Comparison of ENCODE assay signal across 5 cellular contexts in genomic region chr7:2269054-2269453, GRCh38. TPM values are rescaled to one million over a fixed set of nuclear protein-coding genes. Genes with fewer than 3 reads are reported as not detected.
A peak's percentile ranks its signal among the peaks of the same experiment; 100 is the strongest.
DNase-seq lines count a peak whose midpoint lies in the region; ATAC-seq, FAIRE-seq and TF ChIP-seq lines count a peak whose summit lies in the region.
"Not testable (repeated sequence)": the region's sequence is repeated elsewhere in the genome, so short reads cannot be mapped to it uniquely, and the experiment has no call there.

No MANE protein-coding gene starts in this region.

- not testable (repeated sequence) for TF ChIP-seq EP300 in GM12878 (IDR thresholded peaks at IDR 0.05; ENCODE audit: borderline replicate concordance in 1 of 2, control insufficient read depth in 1 of 2, low read depth in 2 of 2, low read length in 2 of 2); HepG2 (IDR thresholded peaks at IDR 0.05; ENCODE audit: low read depth in 2 of 2, low read length in 2 of 2); HepG2 (CRISPR knock-in tag; IDR thresholded peaks at IDR 0.05; ENCODE audit: borderline replicate concordance)

- H3K4me3 Mint-ChIP-seq in osteocyte (ENCODE audit: unreplicated experiment), result not testable (repeated sequence)

- peaks cover 21% of the 10 kb centered on the region for H3K4me1 Mint-ChIP-seq in osteocyte (ENCODE audit: unreplicated experiment)

- not testable (repeated sequence) for H3K9me3 Mint-ChIP-seq in osteocyte (ENCODE audit: unreplicated experiment)

- not testable (repeated sequence) for H2AFZ ChIP-seq in HCT116 (ENCODE audit: low read depth, low read length, poor library complexity, severe bottlenecking); GM12878 (ENCODE audit: control insufficient read depth, low read depth, low read length); HepG2 (ENCODE audit: low read length)

- BruUV-seq in HCT116 (replicated peaks; lab: Mats Ljungman, UMichigan) (TSS peak; percentile 42), GM12878 (replicated peaks; lab: Mats Ljungman, UMichigan) (TSS peak; percentile 71)
- not testable (repeated sequence) for BruUV-seq in HepG2 (replicated peaks; lab: Mats Ljungman, UMichigan)

- peaks cover 15% of the 10 kb centered on the region for H3K36me3 Mint-ChIP-seq in osteocyte (ENCODE audit: unreplicated experiment)

- intact Hi-C loops in HCT116 (cut with micrococcal nuclease); GM12878 (cut with micrococcal nuclease; ENCODE audit: unreplicated experiment): not testable (repeated sequence)
- intact Hi-C loops in HepG2 (cut with micrococcal nuclease; ENCODE audit: unreplicated experiment), result loop anchor here (1.0 kb wide), 1 partner anchor 45 kb away; the partner anchor contains the start of gene SNX8

- not testable (repeated sequence) for H3K9ac ChIP-seq in HCT116 (ENCODE audit: low read length); GM12878 (ENCODE audit: control insufficient read depth, insufficient read depth, low read length); HepG2 (ENCODE audit: insufficient read depth, low read depth, low read length)

- not testable (repeated sequence) for TF ChIP-seq POLR2A in HCT116 (IDR thresholded peaks at IDR 0.05; ENCODE audit: borderline replicate concordance, extremely low read depth, insufficient read depth, insufficient read length); GM12878 (IDR thresholded peaks at IDR 0.05; ENCODE audit: low read depth, low read length); HepG2 (IDR thresholded peaks at IDR 0.05; ENCODE audit: insufficient read depth in 1 of 2, low read depth in 2 of 2, low read length in 2 of 2)

- not testable (repeated sequence) for H3K36me3 ChIP-seq in HCT116 (ENCODE audit: control insufficient read depth in 1 of 2, insufficient read depth in 2 of 2, low read length in 2 of 2); RWPE2 (ENCODE audit: low read depth)
- H3K36me3 ChIP-seq in GM12878 (ENCODE audit: control insufficient read depth in 2 of 2, insufficient read depth in 2 of 2, low read length in 1 of 2), result peaks cover 9 to 21% of the 10 kb centered on the region in 2 experiments; a peak in 3 of 4 replicates
- peaks cover 8 to 18% of the 10 kb centered on the region in 2 experiments; a peak in 3 of 5 replicates for H3K36me3 ChIP-seq in HepG2 (replicated peaks in 1 of 2; ENCODE audit: control insufficient read depth in 1 of 2, insufficient read depth in 2 of 2, low read length in 2 of 2)

- not testable (repeated sequence) for H3K79me2 ChIP-seq in HCT116 (ENCODE audit: insufficient read depth, low read length); GM12878 (ENCODE audit: control insufficient read depth, insufficient read depth, low read length); HepG2 (ENCODE audit: insufficient read depth, low read length)

- not testable (repeated sequence) for H3K9me2 ChIP-seq in HCT116 (ENCODE audit: insufficient read depth)

- H3K27me3 Mint-ChIP-seq in osteocyte (ENCODE audit: unreplicated experiment), result not testable (repeated sequence)

- CTCF ChIA-PET in HCT116 (lab: Charles Lee); GM12878 (lab: Yijun Ruan, JAX); HepG2 (lab: Yijun Ruan, JAX; ENCODE audit: low intra/inter-chr PET ratio, low total read pairs): not testable (repeated sequence)

- H3K27ac Mint-ChIP-seq in osteocyte (ENCODE audit: unreplicated experiment), result peak overlapping the region; percentile 59

- 100% methylated on average over 2 of the region's 8 CpGs for WGBS in GM12878 (ENCODE audit: insufficient coverage, insufficient replicate concordance, low lambda C conversion rate, missing lambda C conversion rate)
- 0% methylated on average over 1 of the region's 8 CpGs for WGBS in HepG2 (ENCODE audit: low lambda C conversion rate)

- ATAC-seq in HCT116; RWPE2 (ENCODE audit: low read depth); GM12878: not testable (repeated sequence)
- ATAC-seq in HepG2, result peak; percentile 30; the same call in 2 of the 3 replicates

- H4K20me1 ChIP-seq in HCT116 (ENCODE audit: insufficient read depth); GM12878 (ENCODE audit: control insufficient read depth, insufficient read depth); HepG2 (ENCODE audit: insufficient read depth, low read length): not testable (repeated sequence)

- POLR2A ChIA-PET in HCT116 (lab: Charles Lee); GM12878 (lab: Charles Lee): not testable (repeated sequence)
- POLR2A ChIA-PET in HepG2 (lab: Yijun Ruan, JAX), result interaction anchor here (1.5 to 2.1 kb wide), 2 partner anchors 27 to 85 kb away, joined by 5 to 6 read pairs; partner anchors contain the start of genes EIF3B, MRM2 and NUDT1

- H3K9me3 ChIP-seq in HCT116 (ENCODE audit: control insufficient read depth in 1 of 2, insufficient read depth in 1 of 2, low read depth in 1 of 2, low read length in 2 of 2); RWPE2 (ENCODE audit: severe bottlenecking); GM12878 (replicated peaks; ENCODE audit: control insufficient read depth, insufficient read depth, low read length); HepG2 (ENCODE audit: low read length): not testable (repeated sequence)

- not testable (repeated sequence) for H3K4me3 ChIP-seq in HCT116 (replicated peaks in 1 of 2; ENCODE audit: low read depth in 1 of 2, low read length in 2 of 2); RWPE2 (ENCODE audit: severe bottlenecking); GM12878; HepG2 (replicated peaks in 1 of 3; ENCODE audit: insufficient read depth in 1 of 3, low read depth in 2 of 3, low read length in 3 of 3)

- in situ Hi-C loops in GM12878 (cut with MboI); HepG2 (cut with HindIII; ENCODE audit: extremely low pct_ligation_motif_present, low pct_unique_long_range_greater_than_20kb): not testable (repeated sequence)

- not testable (repeated sequence) for H3K4me2 ChIP-seq in HCT116 (ENCODE audit: low read length); GM12878 (ENCODE audit: control insufficient read depth, insufficient read depth); HepG2 (ENCODE audit: low read depth, low read length)

- FAIRE-seq in GM12878 (lab: Jason Lieb, UNC); HepG2 (lab: Jason Lieb, UNC): not testable (repeated sequence)

- RAD21 ChIA-PET in HCT116 (lab: Charles Lee; ENCODE audit: low non-redundant PET in 1 of 2, low total read pairs in 2 of 2, uncharacterized antibody in 2 of 2, unreplicated experiment in 2 of 2); GM12878 (lab: Charles Lee; ENCODE audit: unreplicated experiment): not testable (repeated sequence)

- H3K27ac ChIP-seq in HCT116 (ENCODE audit: low read depth, low read length); GM12878 (ENCODE audit: control insufficient read depth, insufficient read depth); HepG2 (ENCODE audit: extremely low read length, insufficient read depth, low read length): not testable (repeated sequence)
- peak overlapping the region; percentile 35 for H3K27ac ChIP-seq in RWPE2 (ENCODE audit: poor library complexity, severe bottlenecking)

- H3K4me1 ChIP-seq in HCT116 (ENCODE audit: control insufficient read depth in 1 of 2, insufficient read depth in 2 of 2, low read length in 2 of 2); GM12878 (ENCODE audit: control insufficient read depth, insufficient read depth, low read length): not testable (repeated sequence)
- H3K4me1 ChIP-seq in RWPE2 (ENCODE audit: insufficient read depth, poor library complexity, severe bottlenecking) (peaks cover 14% of the 10 kb centered on the region), HepG2 (ENCODE audit: insufficient read depth, low read length) (peaks cover 43% of the 10 kb centered on the region)

- SMC1A ChIA-PET in GM12878 (lab: Charles Lee; ENCODE audit: uncharacterized antibody, unreplicated experiment), result not testable (repeated sequence)

- DNase-seq in HCT116 (ENCODE audit: low read depth, low spot score); RWPE2 (ENCODE audit: low spot score); GM12878 (ENCODE audit: low read depth, low spot score); HepG2 (ENCODE audit: low spot score); osteocyte (ENCODE audit: extremely low spot score, unreplicated experiment): not testable (repeated sequence)

- TF ChIP-seq CTCF in HCT116 (IDR thresholded peaks at IDR 0.05 in 2 of 3, conservative IDR thresholded peaks at IDR 0.05 in 1 of 3; ENCODE audit: borderline replicate concordance in 1 of 3, insufficient read depth in 1 of 3, low read depth in 2 of 3, low read length in 2 of 3); RWPE2 (IDR thresholded peaks at IDR 0.05; ENCODE audit: poor library complexity, severe bottlenecking); GM12878 (IDR thresholded peaks at IDR 0.05 in 2 of 3, conservative IDR thresholded peaks at IDR 0.05 in 1 of 3; ENCODE audit: control insufficient read depth in 2 of 3, extremely low read depth in 1 of 3, insufficient read depth in 1 of 3, low read depth in 3 of 3, low read length in 3 of 3); HepG2 (CRISPR knock-in tag; IDR thresholded peaks at IDR 0.05); osteocyte (IDR thresholded peaks at IDR 0.05): not testable (repeated sequence)

- not testable (repeated sequence) for H3K27me3 ChIP-seq in HCT116 (ENCODE audit: insufficient read depth, low read length); RWPE2 (ENCODE audit: insufficient read depth, poor library complexity, severe bottlenecking); GM12878 (replicated peaks in 1 of 2; ENCODE audit: control insufficient read depth in 2 of 2, insufficient read depth in 2 of 2, low read length in 1 of 2); HepG2 (ENCODE audit: control insufficient read depth in 1 of 2, insufficient read depth in 2 of 2, low read length in 2 of 2)

- TF ChIP-seq RAD21 in HCT116 (IDR thresholded peaks at IDR 0.05; ENCODE audit: low read depth); GM12878 (IDR thresholded peaks at IDR 0.05; ENCODE audit: insufficient read depth, low read depth, low read length); HepG2 (CRISPR knock-in tag; IDR thresholded peaks at IDR 0.05): not testable (repeated sequence)

RNA-seq across cellular contexts. Expression of gene NUDT1, which starts 27.0 kb away (rescaled TPM):
- total RNA-seq in HCT116 (2021; ENCODE audit: unreplicated experiment), result 47.4 TPM
- 37.0 and 50.4 TPM in 2 replicates for polyA plus RNA-seq in HCT116 (2012)
- total RNA-seq in GM12878 (2013; cell fraction: nucleolus; rRNA removed), result 4.4 and 5.3 TPM in 2 replicates
- total RNA-seq in GM12878 (2014; rRNA removed), result 71.4 and 81.6 TPM in 2 replicates
- total RNA-seq in GM12878 (2014; rRNA removed; fragmentation: Illumina TruSeq; extraction: Trizol), result 56.4 and 58.1 TPM in 2 replicates
- 62.1 TPM in 2 replicates for total RNA-seq in GM12878 (2021)
- 44.4 TPM for polyA plus RNA-seq in GM12878 (2011; ENCODE audit: low read depth)
- polyA plus RNA-seq in GM12878 (2011; rRNA removed), result 24.1 and 40.2 TPM in 2 replicates
- polyA plus RNA-seq in GM12878 (2011; cell fraction: cytosol; rRNA removed), result 61.4 and 74.1 TPM in 2 replicates
- polyA plus RNA-seq in GM12878 (2011; cell fraction: nucleus; rRNA removed), result 36.5 and 38.9 TPM in 2 replicates
- polyA plus RNA-seq in GM12878 (2012), result 51.4 and 59.5 TPM in 2 replicates
- 7.7 and 36.7 TPM in 2 replicates for polyA plus RNA-seq in GM12878 (2014; fragmentation: Illumina TruSeq; extraction: Trizol)
- polyA plus RNA-seq in GM12878 (2014; fragmentation: Nextera tagmentation; extraction: Ambion mirVana), result 10 to 100 TPM in 1 of 2 experiments, 1 to 10 TPM in 1; 7.7 to 23.3 TPM
- polyA plus RNA-seq in GM12878 (2014; rRNA removed), result 77.5 and 87.5 TPM in 2 replicates
- 100 to 1,000 TPM; 115 to 122 TPM for polyA plus RNA-seq in GM12878 (2016; fragmentation: Nextera tagmentation; extraction: Ambion mirVana)
- 18.9 and 42.0 TPM in 2 replicates for polyA minus RNA-seq in GM12878 (2011; rRNA and poly(A)+ RNA removed)
- polyA minus RNA-seq in GM12878 (2011; cell fraction: cytosol; rRNA and poly(A)+ RNA removed), result 14.9 and 15.0 TPM in 2 replicates
- polyA minus RNA-seq in GM12878 (2011; cell fraction: nucleus; rRNA and poly(A)+ RNA removed), result 7.5 and 9.6 TPM in 2 replicates
- total RNA-seq in HepG2 (2016; rRNA removed; fragmentation: Illumina TruSeq; extraction: Trizol), result 26.8 and 32.7 TPM in 2 replicates
- total RNA-seq in HepG2 (2016; cell fraction: cytosol; rRNA removed; fragmentation: Illumina TruSeq; extraction: Trizol; ENCODE audit: low read depth), result 11.4 TPM in 2 replicates
- 26.2 and 40.5 TPM in 2 replicates for total RNA-seq in HepG2 (2016; cell fraction: insoluble cytoplasmic fraction; rRNA removed; fragmentation: Illumina TruSeq; extraction: Trizol)
- total RNA-seq in HepG2 (2016; cell fraction: membrane; rRNA removed; fragmentation: Illumina TruSeq; extraction: Trizol), result 14.4 and 18.7 TPM in 2 replicates
- total RNA-seq in HepG2 (2016; cell fraction: nucleus; rRNA removed; fragmentation: Illumina TruSeq; extraction: Trizol), result 9.7 and 11.3 TPM in 2 replicates
- 6.4 and 9.1 TPM in 2 replicates for polyA plus RNA-seq in HepG2 (2011; rRNA removed)
- 8.6 and 15.0 TPM in 2 replicates for polyA plus RNA-seq in HepG2 (2011; cell fraction: cytosol; rRNA removed)
- 7.0 and 14.0 TPM in 2 replicates for polyA plus RNA-seq in HepG2 (2011; cell fraction: nucleus; rRNA removed)
- polyA plus RNA-seq in HepG2 (2012), result 9.3 and 12.3 TPM in 2 replicates
- 11.6 and 16.1 TPM in 2 replicates for polyA plus RNA-seq in HepG2 (2016; cell fraction: cytosol; fragmentation: Illumina TruSeq; extraction: Trizol; ENCODE audit: low read depth)
- 33.4 and 44.1 TPM in 2 replicates for polyA plus RNA-seq in HepG2 (2016; cell fraction: insoluble cytoplasmic fraction; fragmentation: Illumina TruSeq; extraction: Trizol; ENCODE audit: low read depth)
- 15.0 and 16.2 TPM in 2 replicates for polyA plus RNA-seq in HepG2 (2016; cell fraction: membrane; fragmentation: Illumina TruSeq; extraction: Trizol; ENCODE audit: low read depth)
- polyA plus RNA-seq in HepG2 (2016; cell fraction: nucleus; fragmentation: Illumina TruSeq; extraction: Trizol; ENCODE audit: insufficient read depth, low read depth), result 21.7 and 21.8 TPM in 2 replicates
- polyA minus RNA-seq in HepG2 (2011; rRNA and poly(A)+ RNA removed; ENCODE audit: low replicate concordance), result 10.9 and 35.3 TPM in 2 replicates
- polyA minus RNA-seq in HepG2 (2011; cell fraction: cytosol; rRNA and poly(A)+ RNA removed), result 3.8 and 4.1 TPM in 2 replicates
- polyA minus RNA-seq in HepG2 (2011; cell fraction: nucleus; rRNA and poly(A)+ RNA removed), result 1.2 and 1.3 TPM in 2 replicates
- total RNA-seq in osteocyte, result 12.8 and 14.8 TPM in 2 replicates

RNA-seq across cellular contexts. Expression of gene MRM2, which starts 27.0 kb away (rescaled TPM):
- total RNA-seq in HCT116 (2021; ENCODE audit: unreplicated experiment) (34.7 TPM), GM12878 (2014; rRNA removed) (57.1 and 61.7 TPM in 2 replicates), GM12878 (2014; rRNA removed; fragmentation: Illumina TruSeq; extraction: Trizol) (54.8 and 60.1 TPM in 2 replicates), GM12878 (2021) (61.2 and 62.9 TPM in 2 replicates), HepG2 (2016; rRNA removed; fragmentation: Illumina TruSeq; extraction: Trizol) (34.2 and 42.6 TPM in 2 replicates), osteocyte (18.9 and 21.6 TPM in 2 replicates)
- polyA plus RNA-seq in HCT116 (2012), result 15.3 and 22.7 TPM in 2 replicates
- 17.7 and 17.9 TPM in 2 replicates for total RNA-seq in GM12878 (2013; cell fraction: nucleolus; rRNA removed)
- polyA plus RNA-seq in GM12878 (2011; ENCODE audit: low read depth), result 25.8 TPM
- polyA plus RNA-seq in GM12878 (2011; rRNA removed) (34.8 and 43.2 TPM in 2 replicates), GM12878 (2014; fragmentation: Illumina TruSeq; extraction: Trizol) (75.6 and 79.8 TPM in 2 replicates), GM12878 (2014; fragmentation: Nextera tagmentation; extraction: Ambion mirVana) (10 to 100 TPM; 91.4 to 92.9 TPM), GM12878 (2014; rRNA removed) (58.9 and 59.2 TPM in 2 replicates), GM12878 (2016; fragmentation: Nextera tagmentation; extraction: Ambion mirVana) (100 to 1,000 TPM; 125 to 128 TPM), HepG2 (2011; rRNA removed) (13.2 and 15.8 TPM in 2 replicates)
- polyA plus RNA-seq in GM12878 (2011; cell fraction: cytosol; rRNA removed), result 36.7 and 39.9 TPM in 2 replicates
- polyA plus RNA-seq in GM12878 (2011; cell fraction: nucleus; rRNA removed), result 16.7 and 20.8 TPM in 2 replicates
- 37.1 and 37.7 TPM in 2 replicates for polyA plus RNA-seq in GM12878 (2012)
- 29.7 and 30.7 TPM in 2 replicates for polyA minus RNA-seq in GM12878 (2011; rRNA and poly(A)+ RNA removed)
- polyA minus RNA-seq in GM12878 (2011; cell fraction: cytosol; rRNA and poly(A)+ RNA removed), result 10.8 and 13.8 TPM in 2 replicates
- polyA minus RNA-seq in GM12878 (2011; cell fraction: nucleus; rRNA and poly(A)+ RNA removed), result 9.9 and 13.7 TPM in 2 replicates
- 13.1 and 15.3 TPM in 2 replicates for total RNA-seq in HepG2 (2016; cell fraction: cytosol; rRNA removed; fragmentation: Illumina TruSeq; extraction: Trizol; ENCODE audit: low read depth)
- 32.0 and 45.6 TPM in 2 replicates for total RNA-seq in HepG2 (2016; cell fraction: insoluble cytoplasmic fraction; rRNA removed; fragmentation: Illumina TruSeq; extraction: Trizol)
- total RNA-seq in HepG2 (2016; cell fraction: membrane; rRNA removed; fragmentation: Illumina TruSeq; extraction: Trizol), result 31.1 and 33.3 TPM in 2 replicates
- 15.3 and 15.4 TPM in 2 replicates for total RNA-seq in HepG2 (2016; cell fraction: nucleus; rRNA removed; fragmentation: Illumina TruSeq; extraction: Trizol)
- 11.1 and 11.7 TPM in 2 replicates for polyA plus RNA-seq in HepG2 (2011; cell fraction: cytosol; rRNA removed)
- 5.3 and 6.1 TPM in 2 replicates for polyA plus RNA-seq in HepG2 (2011; cell fraction: nucleus; rRNA removed)
- polyA plus RNA-seq in HepG2 (2012), result 13.3 and 14.1 TPM in 2 replicates
- 12.8 and 16.1 TPM in 2 replicates for polyA plus RNA-seq in HepG2 (2016; cell fraction: cytosol; fragmentation: Illumina TruSeq; extraction: Trizol; ENCODE audit: low read depth)
- polyA plus RNA-seq in HepG2 (2016; cell fraction: insoluble cytoplasmic fraction; fragmentation: Illumina TruSeq; extraction: Trizol; ENCODE audit: low read depth), result 46.0 and 53.3 TPM in 2 replicates
- polyA plus RNA-seq in HepG2 (2016; cell fraction: membrane; fragmentation: Illumina TruSeq; extraction: Trizol; ENCODE audit: low read depth), result 22.1 and 24.5 TPM in 2 replicates
- polyA plus RNA-seq in HepG2 (2016; cell fraction: nucleus; fragmentation: Illumina TruSeq; extraction: Trizol; ENCODE audit: insufficient read depth, low read depth), result 29.4 and 33.1 TPM in 2 replicates
- polyA minus RNA-seq in HepG2 (2011; rRNA and poly(A)+ RNA removed; ENCODE audit: low replicate concordance), result 13.9 and 40.9 TPM in 2 replicates
- polyA minus RNA-seq in HepG2 (2011; cell fraction: cytosol; rRNA and poly(A)+ RNA removed), result 2.8 and 5.7 TPM in 2 replicates
- polyA minus RNA-seq in HepG2 (2011; cell fraction: nucleus; rRNA and poly(A)+ RNA removed), result 4.8 and 7.1 TPM in 2 replicates

RNA-seq across cellular contexts. Expression of gene MAD1L1, which starts 36.3 kb away (rescaled TPM):
- 38.5 TPM for total RNA-seq in HCT116 (2021; ENCODE audit: unreplicated experiment)
- 41.8 and 42.5 TPM in 2 replicates for polyA plus RNA-seq in HCT116 (2012)
- 141 TPM in 2 replicates for total RNA-seq in GM12878 (2013; cell fraction: nucleolus; rRNA removed)
- 70.5 and 75.7 TPM in 2 replicates for total RNA-seq in GM12878 (2014; rRNA removed)
- 17.1 and 18.7 TPM in 2 replicates for total RNA-seq in GM12878 (2014; rRNA removed; fragmentation: Illumina TruSeq; extraction: Trizol)
- 56.5 and 56.6 TPM in 2 replicates for total RNA-seq in GM12878 (2021)
- polyA plus RNA-seq in GM12878 (2011; ENCODE audit: low read depth), result 20.3 TPM
- polyA plus RNA-seq in GM12878 (2011; rRNA removed), result 18.6 and 33.4 TPM in 2 replicates
- 63.4 and 81.7 TPM in 2 replicates for polyA plus RNA-seq in GM12878 (2011; cell fraction: cytosol; rRNA removed)
- polyA plus RNA-seq in GM12878 (2011; cell fraction: nucleus; rRNA removed), result 48.8 and 57.0 TPM in 2 replicates
- polyA plus RNA-seq in GM12878 (2012), result 37.9 and 62.7 TPM in 2 replicates
- 2.4 and 8.1 TPM in 2 replicates for polyA plus RNA-seq in GM12878 (2014; fragmentation: Illumina TruSeq; extraction: Trizol)
- polyA plus RNA-seq in GM12878 (2014; fragmentation: Nextera tagmentation; extraction: Ambion mirVana), result 1 to 10 TPM; 2.2 to 5.1 TPM
- polyA plus RNA-seq in GM12878 (2014; rRNA removed), result 43.2 and 63.4 TPM in 2 replicates
- polyA plus RNA-seq in GM12878 (2016; fragmentation: Nextera tagmentation; extraction: Ambion mirVana), result 10 to 100 TPM; 73.1 to 76.8 TPM
- polyA minus RNA-seq in GM12878 (2011; rRNA and poly(A)+ RNA removed), result 26.5 and 49.2 TPM in 2 replicates
- polyA minus RNA-seq in GM12878 (2011; cell fraction: cytosol; rRNA and poly(A)+ RNA removed), result 29.7 and 31.5 TPM in 2 replicates
- polyA minus RNA-seq in GM12878 (2011; cell fraction: nucleus; rRNA and poly(A)+ RNA removed), result 23.5 and 35.1 TPM in 2 replicates
- total RNA-seq in HepG2 (2016; rRNA removed; fragmentation: Illumina TruSeq; extraction: Trizol), result 53.3 and 64.7 TPM in 2 replicates
- total RNA-seq in HepG2 (2016; cell fraction: cytosol; rRNA removed; fragmentation: Illumina TruSeq; extraction: Trizol; ENCODE audit: low read depth), result 47.7 and 50.1 TPM in 2 replicates
- total RNA-seq in HepG2 (2016; cell fraction: insoluble cytoplasmic fraction; rRNA removed; fragmentation: Illumina TruSeq; extraction: Trizol), result 48.4 and 60.1 TPM in 2 replicates
- 27.3 and 29.1 TPM in 2 replicates for total RNA-seq in HepG2 (2016; cell fraction: membrane; rRNA removed; fragmentation: Illumina TruSeq; extraction: Trizol)
- total RNA-seq in HepG2 (2016; cell fraction: nucleus; rRNA removed; fragmentation: Illumina TruSeq; extraction: Trizol), result 29.9 and 32.7 TPM in 2 replicates
- polyA plus RNA-seq in HepG2 (2011; rRNA removed), result 17.4 and 21.4 TPM in 2 replicates
- polyA plus RNA-seq in HepG2 (2011; cell fraction: cytosol; rRNA removed), result 10.9 and 20.1 TPM in 2 replicates
- 35.5 and 46.7 TPM in 2 replicates for polyA plus RNA-seq in HepG2 (2011; cell fraction: nucleus; rRNA removed)
- 10.5 and 17.0 TPM in 2 replicates for polyA plus RNA-seq in HepG2 (2012)
- polyA plus RNA-seq in HepG2 (2016; cell fraction: cytosol; fragmentation: Illumina TruSeq; extraction: Trizol; ENCODE audit: low read depth), result 8.6 and 11.6 TPM in 2 replicates
- 22.4 and 37.7 TPM in 2 replicates for polyA plus RNA-seq in HepG2 (2016; cell fraction: insoluble cytoplasmic fraction; fragmentation: Illumina TruSeq; extraction: Trizol; ENCODE audit: low read depth)
- polyA plus RNA-seq in HepG2 (2016; cell fraction: membrane; fragmentation: Illumina TruSeq; extraction: Trizol; ENCODE audit: low read depth), result 10.8 and 11.3 TPM in 2 replicates
- 31.9 and 32.8 TPM in 2 replicates for polyA plus RNA-seq in HepG2 (2016; cell fraction: nucleus; fragmentation: Illumina TruSeq; extraction: Trizol; ENCODE audit: insufficient read depth, low read depth)
- 26.5 and 51.4 TPM in 2 replicates for polyA minus RNA-seq in HepG2 (2011; rRNA and poly(A)+ RNA removed; ENCODE audit: low replicate concordance)
- polyA minus RNA-seq in HepG2 (2011; cell fraction: cytosol; rRNA and poly(A)+ RNA removed), result 24.4 and 27.0 TPM in 2 replicates
- polyA minus RNA-seq in HepG2 (2011; cell fraction: nucleus; rRNA and poly(A)+ RNA removed), result 22.9 and 27.4 TPM in 2 replicates
- 30.2 and 32.7 TPM in 2 replicates for total RNA-seq in osteocyte

RNA-seq across cellular contexts. Expression of gene SNX8, which starts 45.2 kb away (rescaled TPM):
- total RNA-seq in HCT116 (2021; ENCODE audit: unreplicated experiment), result 41.7 TPM
- 45.3 and 48.3 TPM in 2 replicates for polyA plus RNA-seq in HCT116 (2012)
- 69.7 and 75.0 TPM in 2 replicates for total RNA-seq in GM12878 (2013; cell fraction: nucleolus; rRNA removed)
- total RNA-seq in GM12878 (2014; rRNA removed), result 40.5 and 42.2 TPM in 2 replicates
- 46.5 and 51.6 TPM in 2 replicates for total RNA-seq in GM12878 (2014; rRNA removed; fragmentation: Illumina TruSeq; extraction: Trizol)
- 150 and 156 TPM in 2 replicates for total RNA-seq in GM12878 (2021)
- polyA plus RNA-seq in GM12878 (2011; ENCODE audit: low read depth), result 12.4 TPM
- polyA plus RNA-seq in GM12878 (2011; rRNA removed), result 92.1 and 210 TPM in 2 replicates
- polyA plus RNA-seq in GM12878 (2011; cell fraction: cytosol; rRNA removed), result 146 and 248 TPM in 2 replicates
- polyA plus RNA-seq in GM12878 (2011; cell fraction: nucleus; rRNA removed), result 220 and 232 TPM in 2 replicates
- 101 and 127 TPM in 2 replicates for polyA plus RNA-seq in GM12878 (2012)
- polyA plus RNA-seq in GM12878 (2014; fragmentation: Illumina TruSeq; extraction: Trizol), result 19.4 and 79.8 TPM in 2 replicates
- 10 to 100 TPM in 1 of 2 experiments, 1 to 10 TPM in 1; 6.4 to 21.5 TPM for polyA plus RNA-seq in GM12878 (2014; fragmentation: Nextera tagmentation; extraction: Ambion mirVana)
- polyA plus RNA-seq in GM12878 (2014; rRNA removed), result 115 and 118 TPM in 2 replicates
- polyA plus RNA-seq in GM12878 (2016; fragmentation: Nextera tagmentation; extraction: Ambion mirVana), result 100 to 1,000 TPM; 118 to 133 TPM
- 199 and 253 TPM in 2 replicates for polyA minus RNA-seq in GM12878 (2011; rRNA and poly(A)+ RNA removed)
- 69.8 and 71.0 TPM in 2 replicates for polyA minus RNA-seq in GM12878 (2011; cell fraction: cytosol; rRNA and poly(A)+ RNA removed)
- 31.3 and 40.8 TPM in 2 replicates for polyA minus RNA-seq in GM12878 (2011; cell fraction: nucleus; rRNA and poly(A)+ RNA removed)
- total RNA-seq in HepG2 (2016; rRNA removed; fragmentation: Illumina TruSeq; extraction: Trizol), result 20.6 and 33.7 TPM in 2 replicates
- 10.1 and 10.2 TPM in 2 replicates for total RNA-seq in HepG2 (2016; cell fraction: cytosol; rRNA removed; fragmentation: Illumina TruSeq; extraction: Trizol; ENCODE audit: low read depth)
- total RNA-seq in HepG2 (2016; cell fraction: insoluble cytoplasmic fraction; rRNA removed; fragmentation: Illumina TruSeq; extraction: Trizol), result 22.2 and 35.3 TPM in 2 replicates
- total RNA-seq in HepG2 (2016; cell fraction: membrane; rRNA removed; fragmentation: Illumina TruSeq; extraction: Trizol), result 13.0 and 13.3 TPM in 2 replicates
- 18.8 and 19.1 TPM in 2 replicates for total RNA-seq in HepG2 (2016; cell fraction: nucleus; rRNA removed; fragmentation: Illumina TruSeq; extraction: Trizol)
- 45.2 and 46.2 TPM in 2 replicates for polyA plus RNA-seq in HepG2 (2011; rRNA removed)
- 17.4 and 28.0 TPM in 2 replicates for polyA plus RNA-seq in HepG2 (2011; cell fraction: cytosol; rRNA removed)
- polyA plus RNA-seq in HepG2 (2011; cell fraction: nucleus; rRNA removed), result 34.3 and 35.3 TPM in 2 replicates
- 22.7 and 25.0 TPM in 2 replicates for polyA plus RNA-seq in HepG2 (2012)
- polyA plus RNA-seq in HepG2 (2016; cell fraction: cytosol; fragmentation: Illumina TruSeq; extraction: Trizol; ENCODE audit: low read depth), result 8.9 and 11.6 TPM in 2 replicates
- polyA plus RNA-seq in HepG2 (2016; cell fraction: insoluble cytoplasmic fraction; fragmentation: Illumina TruSeq; extraction: Trizol; ENCODE audit: low read depth), result 46.0 and 46.5 TPM in 2 replicates
- polyA plus RNA-seq in HepG2 (2016; cell fraction: membrane; fragmentation: Illumina TruSeq; extraction: Trizol; ENCODE audit: low read depth), result 14.2 and 16.9 TPM in 2 replicates
- polyA plus RNA-seq in HepG2 (2016; cell fraction: nucleus; fragmentation: Illumina TruSeq; extraction: Trizol; ENCODE audit: insufficient read depth, low read depth), result 34.2 and 34.5 TPM in 2 replicates
- 102 and 111 TPM in 2 replicates for polyA minus RNA-seq in HepG2 (2011; rRNA and poly(A)+ RNA removed; ENCODE audit: low replicate concordance)
- 18.2 and 21.3 TPM in 2 replicates for polyA minus RNA-seq in HepG2 (2011; cell fraction: cytosol; rRNA and poly(A)+ RNA removed)
- polyA minus RNA-seq in HepG2 (2011; cell fraction: nucleus; rRNA and poly(A)+ RNA removed), result 8.0 and 15.6 TPM in 2 replicates
- 41.5 and 51.2 TPM in 2 replicates for total RNA-seq in osteocyte
